Comparison of ENCODE assay signal across 11 cellular contexts in genomic region chr12:57237653-57237951, GRCh38. TPM values are rescaled to one million over a fixed set of nuclear protein-coding genes. Genes with fewer than 3 reads are reported as not detected.
A peak's percentile ranks its signal among the peaks of the same experiment; 100 is the strongest.
DNase-seq lines count a peak whose midpoint lies in the region; ATAC-seq, FAIRE-seq and TF ChIP-seq lines count a peak whose summit lies in the region.
"Had no signal": no experiment of that assay in that cellular context is flagged by ENCODE, and none has a peak within 500 bp of the region (broad histone marks: within the 10 kb centered on the region; RNA-seq: fewer than 3 reads in every experiment).

No MANE protein-coding gene starts in this region.

- H3K4me1 ChIP-seq in HepG2 (ENCODE audit: insufficient read depth, low read length) (peaks cover 83% of the 10 kb centered on the region), right lobe of liver (peaks cover 0 to 54% (median 20%) of the 10 kb centered on the region in 4 donors), ascending aorta (peaks cover 23 to 42% of the 10 kb centered on the region in 2 donors)

- H3K9me3 ChIP-seq in HepG2 (ENCODE audit: low read length): no peaks in the 10 kb centered on the region
- no peaks in the 10 kb centered on the region for H3K9me3 ChIP-seq in right lobe of liver
- H3K9me3 ChIP-seq in ascending aorta: no peaks in the 10 kb centered on the region

- peak overlapping the region; percentile 99 for H3K4me2 ChIP-seq in HepG2 (ENCODE audit: low read depth, low read length)

- H3K27me3 Mint-ChIP-seq in glutamatergic neuron (ENCODE audit: unreplicated experiment): peaks cover 47% of the 10 kb centered on the region

- TF ChIP-seq CTCF in HepG2 (CRISPR knock-in tag; IDR thresholded peaks at IDR 0.05) (no peak), right lobe of liver (IDR thresholded peaks at IDR 0.05) (no peak), RWPE1 (conservative IDR thresholded peaks at IDR 0.05; ENCODE audit: low read depth) (no peak), glutamatergic neuron (IDR thresholded peaks at IDR 0.05; ENCODE audit: partially characterized antibody, unreplicated experiment) (no peak), ascending aorta (IDR thresholded peaks at IDR 0.05) (no peak)

- peaks cover 39% of the 10 kb centered on the region for H3K9me3 Mint-ChIP-seq in glutamatergic neuron (ENCODE audit: unreplicated experiment)

- no peaks in the 10 kb centered on the region for H3K36me3 Mint-ChIP-seq in glutamatergic neuron (ENCODE audit: unreplicated experiment)

- H3K36me3 ChIP-seq in HepG2 (replicated peaks in 1 of 2; ENCODE audit: control insufficient read depth in 1 of 2, insufficient read depth in 2 of 2, low read length in 2 of 2) (peaks cover 11 to 20% of the 10 kb centered on the region in 2 experiments), right lobe of liver (peaks cover 0 to 21% (median 10%) of the 10 kb centered on the region in 4 donors), ascending aorta (peaks cover 15 to 22% of the 10 kb centered on the region in 2 donors)

- ATAC-seq in HepG2 (no peak), right lobe of liver (no peak), GM19035 (IDR thresholded peaks at IDR 0.05; ENCODE audit: unreplicated experiment) (no peak)

- DNase-seq in HepG2 (ENCODE audit: low spot score) (no peak), right lobe of liver (no peak), RWPE1 (ENCODE audit: low spot score) (no peak), glutamatergic neuron (no peak), DMS 273 treated with DMSO at 0.1 percent for 48 hours (lab: John Stamatoyannopoulos, UW) (no peak), ascending aorta (ENCODE audit: low spot score in 2 of 2) (no peak), activated gamma-delta T cell (lab: John Stamatoyannopoulos, UW) (no peak)
- DNase-seq: activated naive CD4-positive, alpha-beta T cell treated with anti-CD3 and anti-CD28 coated beads, Interleukin-2, amount 50 U/mL, for 16 hours; DND-41; SW 1271 had no signal

- CTCF ChIA-PET in HepG2 (lab: Yijun Ruan, JAX; ENCODE audit: low intra/inter-chr PET ratio, low total read pairs) (interaction anchor here (4.9 to 11.7 kb wide), 2 partner anchors 11 to 24 kb away, joined by 87 to 308 read pairs; partner anchors contain the start of genes NXPH4 and SHMT2), RWPE1 (lab: Yijun Ruan, JAX) (interaction anchor here (3.0 kb wide), 1 partner anchor 8 kb away, joined by 28 read pairs; the partner anchor contains the start of gene SHMT2)

- H3K27ac Mint-ChIP-seq in glutamatergic neuron (ENCODE audit: unreplicated experiment): peak overlapping the region; percentile 85

- H3K4me1 Mint-ChIP-seq in glutamatergic neuron (ENCODE audit: low read depth, unreplicated experiment): peaks cover 35% of the 10 kb centered on the region

- BruUV-seq in HepG2 (replicated peaks; lab: Mats Ljungman, UMichigan): no TSS peak

- peak overlapping the region; percentile 23; the same call in 1 of the 2 replicates for H3K9ac ChIP-seq in HepG2 (ENCODE audit: insufficient read depth, low read depth, low read length)

- TF ChIP-seq POLR2A in HepG2 (IDR thresholded peaks at IDR 0.05; ENCODE audit: insufficient read depth in 1 of 2, low read depth in 2 of 2, low read length in 2 of 2): no peak
- TF ChIP-seq POLR2A in right lobe of liver (IDR thresholded peaks at IDR 0.05): no peak

- H3K4me3 Mint-ChIP-seq in glutamatergic neuron (ENCODE audit: unreplicated experiment): peak overlapping the region; percentile 87

- no peak overlapping the region for H2AFZ ChIP-seq in HepG2 (ENCODE audit: low read length)

- H3K27ac ChIP-seq in HepG2 (ENCODE audit: extremely low read length, insufficient read depth, low read length) (no peak overlapping the region), right lobe of liver (no peak overlapping the region), RWPE1 (peak overlapping the region; percentile 36), ascending aorta (no peak overlapping the region)

- intact Hi-C loops in HepG2 (cut with micrococcal nuclease; ENCODE audit: unreplicated experiment) (no loop called here), right lobe of liver (cut with DNase I) (no loop called here), ascending aorta (cut with DNase I) (loop anchor here (5.0 kb wide), 1 partner anchor 485 kb away; the partner anchor contains the start of gene PRIM1)

- TF ChIP-seq EP300 in HepG2 (IDR thresholded peaks at IDR 0.05; ENCODE audit: low read depth in 2 of 2, low read length in 2 of 2) (no peak), HepG2 (CRISPR knock-in tag; IDR thresholded peaks at IDR 0.05; ENCODE audit: borderline replicate concordance) (no peak)

- TF ChIP-seq RAD21 in HepG2 (CRISPR knock-in tag; IDR thresholded peaks at IDR 0.05): no peak

- no peaks in the 10 kb centered on the region for H3K79me2 ChIP-seq in HepG2 (ENCODE audit: insufficient read depth, low read length)

- H4K20me1 ChIP-seq in HepG2 (ENCODE audit: insufficient read depth, low read length): peaks cover 8% of the 10 kb centered on the region; the same call in 1 of the 2 replicates

- H3K4me3 ChIP-seq in HepG2 (replicated peaks in 1 of 3; ENCODE audit: insufficient read depth in 1 of 3, low read depth in 2 of 3, low read length in 3 of 3) (peak overlapping the region; percentile 66 to 83 (median 67); a peak in 5 of 6 replicates), right lobe of liver (no peak overlapping the region), ascending aorta (peak overlapping the region in 1 of 2 donors; percentile 62)

- FAIRE-seq in HepG2 (lab: Jason Lieb, UNC): no peak

- WGBS in HepG2 (ENCODE audit: low lambda C conversion rate): 69% methylated on average over 5 of the region's 5 CpGs
- 32% methylated on average over 5 of the region's 5 CpGs for WGBS in right lobe of liver (ENCODE audit: insufficient coverage, low coverage, low lambda C conversion rate, missing lambda C conversion rate)

- in situ Hi-C loops in HepG2 (cut with HindIII; ENCODE audit: extremely low pct_ligation_motif_present, low pct_unique_long_range_greater_than_20kb): no loop called here

- H3K27me3 ChIP-seq in HepG2 (ENCODE audit: control insufficient read depth in 1 of 2, insufficient read depth in 2 of 2, low read length in 2 of 2) (peaks cover 16 to 35% of the 10 kb centered on the region in 2 experiments), right lobe of liver (peaks cover 0 to 7% of the 10 kb centered on the region in 2 donors), ascending aorta (peaks cover 26% of the 10 kb centered on the region)

- POLR2A ChIA-PET in HepG2 (lab: Yijun Ruan, JAX): interaction anchor here (0.9 to 8.9 kb wide), 5 partner anchors 7 to 218 kb away, joined by 3 to 116 read pairs (median 3); partner anchors contain the start of genes INHBE and SHMT2
- POLR2A ChIA-PET in RWPE1 (lab: Yijun Ruan, JAX; ENCODE audit: low non-redundant PET): interaction anchor here (0.7 kb wide), 1 partner anchor 18 kb away, joined by 3 read pairs; no protein-coding TSS in a partner anchor

RNA-seq across cellular contexts. Expression of gene SHMT2, which starts 8.1 kb away (rescaled TPM):
- total RNA-seq in HepG2 (2016; rRNA removed; fragmentation: Illumina TruSeq; extraction: Trizol): 181 and 184 TPM in 2 replicates
- 34.5 and 40.7 TPM in 2 replicates for total RNA-seq in HepG2 (2016; cell fraction: cytosol; rRNA removed; fragmentation: Illumina TruSeq; extraction: Trizol; ENCODE audit: low read depth)
- 185 and 193 TPM in 2 replicates for total RNA-seq in HepG2 (2016; cell fraction: insoluble cytoplasmic fraction; rRNA removed; fragmentation: Illumina TruSeq; extraction: Trizol)
- 86.2 and 91.5 TPM in 2 replicates for total RNA-seq in HepG2 (2016; cell fraction: membrane; rRNA removed; fragmentation: Illumina TruSeq; extraction: Trizol)
- 87.0 and 104 TPM in 2 replicates for total RNA-seq in HepG2 (2016; cell fraction: nucleus; rRNA removed; fragmentation: Illumina TruSeq; extraction: Trizol)
- 393 and 420 TPM in 2 replicates for polyA plus RNA-seq in HepG2 (2011; rRNA removed)
- 388 and 543 TPM in 2 replicates for polyA plus RNA-seq in HepG2 (2011; cell fraction: cytosol; rRNA removed)
- polyA plus RNA-seq in HepG2 (2011; cell fraction: nucleus; rRNA removed): 527 and 559 TPM in 2 replicates
- polyA plus RNA-seq in HepG2 (2012): 193 and 317 TPM in 2 replicates
- 47.3 and 51.9 TPM in 2 replicates for polyA plus RNA-seq in HepG2 (2016; cell fraction: cytosol; fragmentation: Illumina TruSeq; extraction: Trizol; ENCODE audit: low read depth)
- 228 and 257 TPM in 2 replicates for polyA plus RNA-seq in HepG2 (2016; cell fraction: insoluble cytoplasmic fraction; fragmentation: Illumina TruSeq; extraction: Trizol; ENCODE audit: low read depth)
- polyA plus RNA-seq in HepG2 (2016; cell fraction: membrane; fragmentation: Illumina TruSeq; extraction: Trizol; ENCODE audit: low read depth): 85.7 and 97.2 TPM in 2 replicates
- 161 and 174 TPM in 2 replicates for polyA plus RNA-seq in HepG2 (2016; cell fraction: nucleus; fragmentation: Illumina TruSeq; extraction: Trizol; ENCODE audit: insufficient read depth, low read depth)
- 452 and 685 TPM in 2 replicates for polyA minus RNA-seq in HepG2 (2011; rRNA and poly(A)+ RNA removed; ENCODE audit: low replicate concordance)
- polyA minus RNA-seq in HepG2 (2011; cell fraction: cytosol; rRNA and poly(A)+ RNA removed): 216 and 224 TPM in 2 replicates
- polyA minus RNA-seq in HepG2 (2011; cell fraction: nucleus; rRNA and poly(A)+ RNA removed): 130 and 151 TPM in 2 replicates
- 100 to 1,000 TPM; 157 to 228 (median 194) TPM for total RNA-seq in right lobe of liver
- 165 TPM for total RNA-seq in glutamatergic neuron (ENCODE audit: unreplicated experiment)
- total RNA-seq in ascending aorta: 136 TPM

RNA-seq across cellular contexts. Expression of gene STAC3, which starts 13.4 kb away (rescaled TPM):
- total RNA-seq in HepG2 (2016; rRNA removed; fragmentation: Illumina TruSeq; extraction: Trizol) (0.14 and 0.18 TPM in 2 replicates), right lobe of liver (1 to 10 TPM in 5 of 6 experiments, under 1 TPM in 1; 0.98 to 4.5 (median 1.8) TPM), glutamatergic neuron (ENCODE audit: unreplicated experiment) (12.1 TPM), ascending aorta (not detected)
- not detected in 2 replicates for total RNA-seq in HepG2 (2016; cell fraction: cytosol; rRNA removed; fragmentation: Illumina TruSeq; extraction: Trizol; ENCODE audit: low read depth)
- total RNA-seq in HepG2 (2016; cell fraction: insoluble cytoplasmic fraction; rRNA removed; fragmentation: Illumina TruSeq; extraction: Trizol): 0.25 and 0.26 TPM in 2 replicates
- total RNA-seq in HepG2 (2016; cell fraction: membrane; rRNA removed; fragmentation: Illumina TruSeq; extraction: Trizol): not detected in 2 replicates
- 0.34 and 0.62 TPM in 2 replicates for total RNA-seq in HepG2 (2016; cell fraction: nucleus; rRNA removed; fragmentation: Illumina TruSeq; extraction: Trizol)
- 0.22 and 0.27 TPM in 2 replicates for polyA plus RNA-seq in HepG2 (2011; rRNA removed)
- 0.05 and 0.17 TPM in 2 replicates for polyA plus RNA-seq in HepG2 (2011; cell fraction: cytosol; rRNA removed)
- polyA plus RNA-seq in HepG2 (2011; cell fraction: nucleus; rRNA removed): 1.3 TPM in 2 replicates
- polyA plus RNA-seq in HepG2 (2012): 0.34 and 0.49 TPM in 2 replicates
- polyA plus RNA-seq in HepG2 (2016; cell fraction: cytosol; fragmentation: Illumina TruSeq; extraction: Trizol; ENCODE audit: low read depth): 0.12 TPM in 1 of 2 replicates, not detected in the other
- 0.19 and 0.38 TPM in 2 replicates for polyA plus RNA-seq in HepG2 (2016; cell fraction: insoluble cytoplasmic fraction; fragmentation: Illumina TruSeq; extraction: Trizol; ENCODE audit: low read depth)
- 0.18 TPM in 1 of 2 replicates, not detected in the other for polyA plus RNA-seq in HepG2 (2016; cell fraction: membrane; fragmentation: Illumina TruSeq; extraction: Trizol; ENCODE audit: low read depth)
- 1.4 and 2.4 TPM in 2 replicates for polyA plus RNA-seq in HepG2 (2016; cell fraction: nucleus; fragmentation: Illumina TruSeq; extraction: Trizol; ENCODE audit: insufficient read depth, low read depth)
- 0.54 TPM in 1 of 2 replicates, not detected in the other for polyA minus RNA-seq in HepG2 (2011; rRNA and poly(A)+ RNA removed; ENCODE audit: low replicate concordance)
- not detected in 2 replicates for polyA minus RNA-seq in HepG2 (2011; cell fraction: cytosol; rRNA and poly(A)+ RNA removed)
- 0.99 and 1.3 TPM in 2 replicates for polyA minus RNA-seq in HepG2 (2011; cell fraction: nucleus; rRNA and poly(A)+ RNA removed)

RNA-seq across cellular contexts. Expression of gene NXPH4, which starts 21.0 kb away (rescaled TPM):
- total RNA-seq in HepG2 (2016; rRNA removed; fragmentation: Illumina TruSeq; extraction: Trizol): not detected in 2 replicates
- not detected in 2 replicates for total RNA-seq in HepG2 (2016; cell fraction: cytosol; rRNA removed; fragmentation: Illumina TruSeq; extraction: Trizol; ENCODE audit: low read depth)
- not detected in 2 replicates for total RNA-seq in HepG2 (2016; cell fraction: insoluble cytoplasmic fraction; rRNA removed; fragmentation: Illumina TruSeq; extraction: Trizol)
- total RNA-seq in HepG2 (2016; cell fraction: membrane; rRNA removed; fragmentation: Illumina TruSeq; extraction: Trizol): not detected in 2 replicates
- total RNA-seq in HepG2 (2016; cell fraction: nucleus; rRNA removed; fragmentation: Illumina TruSeq; extraction: Trizol): not detected in 2 replicates
- polyA plus RNA-seq in HepG2 (2011; rRNA removed): 0.13 and 0.24 TPM in 2 replicates
- 0.18 and 0.24 TPM in 2 replicates for polyA plus RNA-seq in HepG2 (2011; cell fraction: cytosol; rRNA removed)
- 0.54 and 0.55 TPM in 2 replicates for polyA plus RNA-seq in HepG2 (2011; cell fraction: nucleus; rRNA removed)
- polyA plus RNA-seq in HepG2 (2012): 1.9 and 2.5 TPM in 2 replicates
- not detected in 2 replicates for polyA plus RNA-seq in HepG2 (2016; cell fraction: cytosol; fragmentation: Illumina TruSeq; extraction: Trizol; ENCODE audit: low read depth)
- polyA plus RNA-seq in HepG2 (2016; cell fraction: insoluble cytoplasmic fraction; fragmentation: Illumina TruSeq; extraction: Trizol; ENCODE audit: low read depth): not detected in 2 replicates
- not detected in 2 replicates for polyA plus RNA-seq in HepG2 (2016; cell fraction: membrane; fragmentation: Illumina TruSeq; extraction: Trizol; ENCODE audit: low read depth)
- polyA plus RNA-seq in HepG2 (2016; cell fraction: nucleus; fragmentation: Illumina TruSeq; extraction: Trizol; ENCODE audit: insufficient read depth, low read depth): not detected in 2 replicates
- polyA minus RNA-seq in HepG2 (2011; rRNA and poly(A)+ RNA removed; ENCODE audit: low replicate concordance): 0.30 and 2.2 TPM in 2 replicates
- polyA minus RNA-seq in HepG2 (2011; cell fraction: cytosol; rRNA and poly(A)+ RNA removed): not detected in 2 replicates
- 0.25 TPM in 1 of 2 replicates, not detected in the other for polyA minus RNA-seq in HepG2 (2011; cell fraction: nucleus; rRNA and poly(A)+ RNA removed)
- 1 to 10 TPM in 2 of 6 experiments, under 1 TPM in 1, not detected in 3; 0.87 to 1.5 (median 1.2) TPM for total RNA-seq in right lobe of liver
- 10.5 TPM for total RNA-seq in glutamatergic neuron (ENCODE audit: unreplicated experiment)
- total RNA-seq in ascending aorta: not detected

Comparison
In these comparisons a context has a peak if more than half of its experiments do, and no peak if none do; other contexts are left out.
1. H3K4me3 ChIP-seq: peak in HepG2 (3 of 3); none in right lobe of liver (0 of 3).